Comparison of ENCODE assay signal across 8 cellular contexts in the genomic region with DNA sequence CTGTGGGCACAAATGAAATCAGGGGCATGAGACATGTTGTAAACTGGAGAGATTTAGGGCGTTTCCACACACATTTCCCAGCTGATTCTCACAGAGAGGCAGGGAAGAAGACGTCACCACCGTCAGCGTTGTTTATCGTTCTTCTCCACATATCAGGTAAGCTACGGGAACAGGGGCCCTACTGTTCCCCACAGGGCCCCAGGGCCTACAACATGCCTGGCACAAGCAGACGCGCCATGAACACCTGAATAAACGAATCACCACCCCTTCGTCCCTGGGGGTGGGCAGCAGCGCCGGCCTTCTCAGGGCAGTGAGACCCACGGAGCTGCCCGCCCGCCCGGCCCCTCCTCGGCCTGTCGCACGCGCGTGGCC. TPM values are rescaled to one million over a fixed set of nuclear protein-coding genes. Genes with fewer than 3 reads are reported as not detected.
A peak's percentile ranks its signal among the peaks of the same experiment; 100 is the strongest.
DNase-seq lines count a peak whose midpoint lies in the region; ATAC-seq, FAIRE-seq and TF ChIP-seq lines count a peak whose summit lies in the region.

No MANE protein-coding gene starts in this region.

- peak; percentile 8 for ATAC-seq in GM21381 (IDR thresholded peaks at IDR 0.05; ENCODE audit: unreplicated experiment)
- ATAC-seq in aorta (ENCODE audit: low FRiP score): peak; percentile 76

- in situ Hi-C loops in ACHN (cut with HindIII; ENCODE audit: low pct_ligation_motif_present, low pct_unique_long_range_greater_than_20kb, low sequenced_read_pairs): no loop called here

- H3K27me3 ChIP-seq in colonic mucosa: no peaks in the 10 kb centered on the region
- no peaks in the 10 kb centered on the region for H3K27me3 ChIP-seq in mononuclear cell (ENCODE audit: insufficient read depth, low read length)
- H3K27me3 ChIP-seq in aorta (ENCODE audit: control insufficient read depth in 1 of 2, insufficient read depth in 2 of 2, low read length in 1 of 2): no peaks in the 10 kb centered on the region

- peak overlapping the region; percentile 81 to 98 for H3K9ac ChIP-seq in colonic mucosa (ENCODE audit: low read depth in 2 of 2, low read length in 2 of 2)

- intact Hi-C loops in colonic mucosa (cut with DNase I) (no loop called here), aorta (cut with DNase I) (loop anchor here in 1 of 2 donors (10.0 kb wide), 1 partner anchor 143 kb away; a partner anchor contains a TSS)

- H3K27ac ChIP-seq in colonic mucosa (peak overlapping the region; percentile 68), aorta (ENCODE audit: low read depth in 1 of 2, low read length in 2 of 2) (no peak overlapping the region)

- DNase-seq in ACHN (peak; percentile 18), NCI-H69 (lab: John Stamatoyannopoulos, UW) (peak; percentile 78), colonic mucosa (no peak), aorta (no peak), NCI-H82 treated with DMSO at 0.1 percent for 48 hours (lab: John Stamatoyannopoulos, UW; ENCODE audit: unreplicated experiment) (no peak), GM12892 (ENCODE audit: insufficient read length) (no peak)

- H3K4me3 ChIP-seq in colonic mucosa (peak overlapping the region; percentile 99), mononuclear cell (ENCODE audit: low read length) (peak overlapping the region; percentile 84), aorta (ENCODE audit: low read length in 2 of 2) (peak overlapping the region; percentile 63 to 88)

- H3K4me1 ChIP-seq in colonic mucosa: peaks cover 4% of the 10 kb centered on the region
- H3K4me1 ChIP-seq in mononuclear cell (ENCODE audit: insufficient read depth, low read length): peaks cover 17% of the 10 kb centered on the region
- H3K4me1 ChIP-seq in aorta (ENCODE audit: control insufficient read depth in 1 of 2, insufficient read depth in 2 of 2, low read length in 2 of 2): peaks cover 0 to 1% of the 10 kb centered on the region in 2 donors

- no peaks in the 10 kb centered on the region for H3K9me3 ChIP-seq in colonic mucosa
- H3K9me3 ChIP-seq in mononuclear cell (ENCODE audit: low read depth, low read length): no peaks in the 10 kb centered on the region
- H3K9me3 ChIP-seq in aorta (ENCODE audit: control insufficient read depth, low read length): peaks cover 1% of the 10 kb centered on the region

- TF ChIP-seq CTCF in colonic mucosa (IDR thresholded peaks at IDR 0.05): no peak

- WGBS in aorta, 2 donors: 0 to 1% methylated on average over 21 of the region's 21 CpGs

- FAIRE-seq in GM12892 (lab: Jason Lieb, UNC): no peak

- H3K36me3 ChIP-seq in colonic mucosa (no peaks in the 10 kb centered on the region), aorta (ENCODE audit: control insufficient read depth in 1 of 2, insufficient read depth in 2 of 2, low read length in 1 of 2) (no peaks in the 10 kb centered on the region)

- no peak for TF ChIP-seq POLR2A in GM12892 (IDR thresholded peaks at IDR 0.05; ENCODE audit: low read depth, low read length)

RNA-seq across cellular contexts. Expression of a gene that starts 0.3 kb away (rescaled TPM):
- total RNA-seq in colonic mucosa (under 1 TPM; 0.35 to 0.80 TPM), mononuclear cell (0.52 TPM), aorta (1 to 10 TPM; 1.5 to 2.6 TPM)
- polyA plus RNA-seq in aorta: 1 to 10 TPM in 1 of 2 donors, under 1 TPM in 1; 0.88 to 2.1 TPM
- polyA plus RNA-seq in GM12892 (2012; ENCODE audit: missing spikeins): 0.25 TPM

RNA-seq across cellular contexts. Expression of a gene that starts 50.5 kb away (rescaled TPM):
- total RNA-seq in colonic mucosa (under 1 TPM; 0.10 to 0.82 TPM), mononuclear cell (not detected), aorta (not detected)
- polyA plus RNA-seq in aorta: 1 to 10 TPM in 1 of 2 donors, not detected in 1; 2.6 TPM
- polyA plus RNA-seq in GM12892 (2012; ENCODE audit: missing spikeins): not detected

Comparison
In these comparisons a context has a peak if more than half of its experiments do, and no peak if none do; other contexts are left out.
1. DNase-seq: peak in ACHN (single experiment) and NCI-H69 (single experiment); none in colonic mucosa (single experiment), aorta (0 of 2), NCI-H82 treated with DMSO at 0.1 percent for 48 hours (single experiment) and GM12892 (single experiment).
2. Peak in every context shown above with its lines, with median percentiles within 50 percentile points of each other: H3K4me3 ChIP-seq.